Comparison of ENCODE assay signal across 8 cellular contexts in genomic region chr4:6909970-6910339, GRCh38. TPM values are rescaled to one million over a fixed set of nuclear protein-coding genes. Genes with fewer than 3 reads are reported as not detected.
DNase-seq lines count a peak whose midpoint lies in the region; ATAC-seq, FAIRE-seq and TF ChIP-seq lines count a peak whose summit lies in the region.

No MANE protein-coding gene starts in this region.

- TF ChIP-seq POLR2A in K562 (conservative IDR thresholded peaks at IDR 0.05) (no peak), stomach (IDR thresholded peaks at IDR 0.05) (no peak)

- H4K20me1 ChIP-seq in GM23338 (replicated peaks; ENCODE audit: insufficient read depth) (peaks cover 9% of the 10 kb centered on the region), MM.1S (ENCODE audit: insufficient read depth, low read length) (no peaks in the 10 kb centered on the region), K562 (replicated peaks; ENCODE audit: control insufficient read depth, insufficient read depth, low read length) (no peaks in the 10 kb centered on the region)

- H3K9me3 Mint-ChIP-seq in GM23338 = no peaks in the 10 kb centered on the region

- H3K27ac ChIP-seq in GM23338 (ENCODE audit: low read depth) (no peak overlapping the region), MM.1S (ENCODE audit: low read length) (no peak overlapping the region), K562 (ENCODE audit: extremely low read depth, low read depth, low read length) (peak overlapping the region; percentile 98), liver (ENCODE audit: low read depth in 1 of 2, low read length in 2 of 2) (peak overlapping the region; percentile 95 to 97), stomach (peak overlapping the region; percentile 96 to 100 (median 99))

- H3F3A ChIP-seq in GM23338 (replicated peaks; ENCODE audit: low read depth) (peaks cover 8% of the 10 kb centered on the region; the same call in 1 of the 2 replicates), MM.1S (ENCODE audit: insufficient read depth, low read length) (no peaks in the 10 kb centered on the region)

- H3K4me3 ChIP-seq in GM23338 (peak overlapping the region; percentile 89), MM.1S (ENCODE audit: low read length) (peak overlapping the region; percentile 67), K562 (peak overlapping the region; percentile 94), liver (ENCODE audit: low read depth in 1 of 3, low read length in 3 of 3) (peak overlapping the region; percentile 77 to 88 (median 85)), stomach (peak overlapping the region; percentile 79 to 95 (median 82))

- H3K27me3 ChIP-seq in GM23338 (ENCODE audit: insufficient read depth) (peaks cover 12% of the 10 kb centered on the region), MM.1S (replicated peaks; ENCODE audit: insufficient read depth, low read length) (no peaks in the 10 kb centered on the region), K562 (ENCODE audit: control insufficient read depth in 2 of 2, insufficient read depth in 2 of 2, low read length in 2 of 2) (no peaks in the 10 kb centered on the region), liver (ENCODE audit: control insufficient read depth in 4 of 4, insufficient read depth in 4 of 4, low read length in 3 of 4) (no peaks in the 10 kb centered on the region), stomach (peaks cover 0 to 14% (median 0%) of the 10 kb centered on the region in 3 donors)

- TF ChIP-seq CTCF in GM23338 (conservative IDR thresholded peaks at IDR 0.05; ENCODE audit: low read depth in 2 of 2) (no peak), MM.1S (IDR thresholded peaks at IDR 0.05; ENCODE audit: low read length) (no peak), K562 (IDR thresholded peaks at IDR 0.05 in 2 of 3, conservative IDR thresholded peaks at IDR 0.05 in 1 of 3; ENCODE audit: insufficient read depth in 2 of 3, low read depth in 1 of 3, low read length in 3 of 3) (no peak), liver (IDR thresholded peaks at IDR 0.05; ENCODE audit: low read depth, low read length, missing input control) (no peak), stomach (IDR thresholded peaks at IDR 0.05) (no peak)

- no peaks in the 10 kb centered on the region for H3K9me2 ChIP-seq in GM23338 (ENCODE audit: insufficient read depth)
- no peaks in the 10 kb centered on the region for H3K9me2 ChIP-seq in MM.1S (replicated peaks; ENCODE audit: insufficient read depth, low read length)

- H3K9me1 ChIP-seq in K562 (ENCODE audit: control insufficient read depth, insufficient read depth, low read length) = no peaks in the 10 kb centered on the region

- in situ Hi-C loops in K562 (cut with MboI) = no loop called here

- ATAC-seq in GM18498 (IDR thresholded peaks at IDR 0.05; ENCODE audit: unreplicated experiment) (peak; percentile 33), GM23338 (peak; percentile 2; the same call in 2 of the 3 replicates), K562 (peak; percentile 4)

- TF ChIP-seq EP300 in K562 (IDR thresholded peaks at IDR 0.05; ENCODE audit: low read length) (no peak), stomach (IDR thresholded peaks at IDR 0.05) (no peak)

- TF ChIP-seq RAD21 in K562 (CRISPR knock-in tag; conservative IDR thresholded peaks at IDR 0.05 in 1 of 2, IDR thresholded peaks at IDR 0.05 in 1 of 2) (no peak), liver (IDR thresholded peaks at IDR 0.05) (no peak)

- peaks cover 11% of the 10 kb centered on the region for H3K4me1 ChIP-seq in GM23338 (ENCODE audit: insufficient read depth)
- H3K4me1 ChIP-seq in MM.1S (ENCODE audit: low read length) = peaks cover 11% of the 10 kb centered on the region; the same call in 1 of the 2 replicates
- peaks cover 51 to 64% of the 10 kb centered on the region in 2 experiments for H3K4me1 ChIP-seq in K562 (replicated peaks in 1 of 2; ENCODE audit: control insufficient read depth in 2 of 2, insufficient read depth in 2 of 2, low read length in 2 of 2)
- H3K4me1 ChIP-seq in liver (ENCODE audit: control insufficient read depth in 4 of 4, insufficient read depth in 4 of 4, low read length in 3 of 4) = peaks cover 7 to 60% (median 43%) of the 10 kb centered on the region in 4 donors
- peaks cover 38 to 64% (median 56%) of the 10 kb centered on the region in 4 donors for H3K4me1 ChIP-seq in stomach

- H3K4me2 ChIP-seq in GM23338 (peak overlapping the region; percentile 98), MM.1S (ENCODE audit: low read depth, low read length) (peak overlapping the region; percentile 84), K562 (ENCODE audit: insufficient read depth, low read length) (peak overlapping the region; percentile 88)

- intact Hi-C loops in K562 (cut with micrococcal nuclease) (loop anchor here (1.0 to 2.0 kb wide), 2 partner anchors 77 to 158 kb away; partner anchors contain the start of gene GRPEL1), stomach (cut with DNase I; ENCODE audit: low total_unique reads) (no loop called here)

- H3K27ac Mint-ChIP-seq in GM23338 = no peak overlapping the region

- H3K4me1 Mint-ChIP-seq in GM23338 = peaks cover 29% of the 10 kb centered on the region

- CTCF ChIA-PET in K562 (lab: Yijun Ruan, JAX; ENCODE audit: low intra/inter-chr PET ratio) = interaction anchor here (0.6 to 1.4 kb wide), 4 partner anchors 16 to 161 kb away, joined by 3 to 6 read pairs (median 4); partner anchors contain the start of gene TADA2B

- under 1% methylated on average over 41 of the region's 58 CpGs for WGBS in K562 (ENCODE audit: insufficient coverage, low coverage, missing lambda C conversion rate)
- WGBS in liver = under 1% methylated on average over 58 of the region's 58 CpGs
- 0 to 1% (median 0%) methylated on average over 11 to 58 of the region's 58 CpGs for WGBS in stomach, 5 donors

- H3K9ac ChIP-seq in MM.1S (ENCODE audit: low read length) = peak overlapping the region; percentile 37; the same call in 1 of the 2 replicates
- H3K9ac ChIP-seq in K562 (ENCODE audit: insufficient read depth in 1 of 2, low read depth in 2 of 2, low read length in 2 of 2) = peak overlapping the region; percentile 93 to 98
- peak overlapping the region; percentile 71 to 75 for H3K9ac ChIP-seq in liver (ENCODE audit: low read depth in 1 of 2, low read length in 2 of 2)

- no peak overlapping the region; the same call in 1 of the 2 replicates for H2AFZ ChIP-seq in GM23338
- H2AFZ ChIP-seq in MM.1S (ENCODE audit: low read length) = 0 out of 2 replicates have a peak overlapping the region, but pooled peaks have one; percentile 20
- H2AFZ ChIP-seq in K562 (ENCODE audit: low read depth, low read length) = peak overlapping the region; percentile 22; the same call in 1 of the 2 replicates

- H3K36me3 ChIP-seq in GM23338 (ENCODE audit: insufficient read depth) (no peaks in the 10 kb centered on the region), MM.1S (replicated peaks; ENCODE audit: insufficient read depth, low read length) (no peaks in the 10 kb centered on the region), K562 (ENCODE audit: control insufficient read depth, insufficient read depth, low read length) (peaks cover 17% of the 10 kb centered on the region; the same call in 2 of the 3 replicates), liver (ENCODE audit: control insufficient read depth in 4 of 4, insufficient read depth in 3 of 4, low read depth in 1 of 4, low read length in 3 of 4) (no peaks in the 10 kb centered on the region), stomach (no peaks in the 10 kb centered on the region)

- BruUV-seq in K562 (replicated peaks; lab: Mats Ljungman, UMichigan) = no TSS peak

- H3K79me2 ChIP-seq in GM23338 (replicated peaks; ENCODE audit: insufficient read depth) = peaks cover 34% of the 10 kb centered on the region
- H3K79me2 ChIP-seq in MM.1S (ENCODE audit: low read length) = peaks cover 18% of the 10 kb centered on the region
- H3K79me2 ChIP-seq in K562 (ENCODE audit: control insufficient read depth, insufficient read depth, low read length) = peaks cover 57% of the 10 kb centered on the region

- POLR2A ChIA-PET in K562 (lab: Yijun Ruan, JAX) = interaction anchor here (0.6 to 3.9 kb wide), 13 partner anchors 10 to 195 kb away, joined by 3 to 20 read pairs (median 8); no protein-coding TSS in a partner anchor

- FAIRE-seq in K562 (lab: Jason Lieb, UNC) = no peak

- DNase-seq in GM23338 (ENCODE audit: low spot score) (peak; percentile 47), MM.1S (peak; percentile 26), K562 (ENCODE audit: extremely low read depth in 1 of 4, low spot score in 3 of 4) (peak in 2 of 4 experiments; percentile 54 to 81), stomach (no peak), NCI-H82 (lab: John Stamatoyannopoulos, UW) (no peak), NAMALWA (ENCODE audit: low spot score) (no peak)

- H3K4me3 Mint-ChIP-seq in GM23338 = peak overlapping the region; percentile 94

- no peaks in the 10 kb centered on the region for H3K9me3 ChIP-seq in MM.1S (replicated peaks; ENCODE audit: insufficient read depth, low read length)
- H3K9me3 ChIP-seq in K562 (replicated peaks; ENCODE audit: control insufficient read depth, insufficient read depth, low read depth, low read length) = no peaks in the 10 kb centered on the region
- no peaks in the 10 kb centered on the region for H3K9me3 ChIP-seq in liver (ENCODE audit: control insufficient read depth in 4 of 4, low read length in 3 of 4)
- H3K9me3 ChIP-seq in stomach = no peaks in the 10 kb centered on the region

- peaks cover 33% of the 10 kb centered on the region for H3K27me3 Mint-ChIP-seq in GM23338 (ENCODE audit: insufficient read depth, low read depth, poor library complexity)

- H3K36me3 Mint-ChIP-seq in GM23338 (ENCODE audit: low read depth) = no peaks in the 10 kb centered on the region

RNA-seq across cellular contexts. Expression of gene TBC1D14, which starts 0.3 kb away (rescaled TPM):
- total RNA-seq in GM23338 (2014; rRNA removed; shearing (Covaris generic)) = 59.7 and 66.3 TPM in 2 replicates
- polyA plus RNA-seq in GM23338 (2016; fragmentation: Nextera tagmentation; extraction: Ambion mirVana) (15.8 and 18.2 TPM in 2 replicates), K562 (2011; rRNA removed) (31.4 and 41.2 TPM in 2 replicates), K562 (2014; fragmentation: Illumina TruSeq; extraction: Trizol) (46.2 and 47.7 TPM in 2 replicates), K562 (2014; fragmentation: Nextera tagmentation; extraction: Ambion mirVana) (1 to 10 TPM; 2.1 to 2.7 TPM), K562 (2014; rRNA removed) (43.3 and 50.8 TPM in 2 replicates), liver (10 to 100 TPM; 10.0 to 23.2 TPM), stomach (10 to 100 TPM; 19.5 to 42.5 (median 40.0) TPM)
- 61.0 and 70.3 TPM in 2 replicates for total RNA-seq in K562 (2011; cell fraction: chromatin; rRNA removed; ENCODE audit: low replicate concordance)
- 50.4 and 54.0 TPM in 2 replicates for total RNA-seq in K562 (2011; cell fraction: nucleolus; rRNA removed)
- total RNA-seq in K562 (2011; cell fraction: nucleoplasm; rRNA removed) = 45.9 and 49.3 TPM in 2 replicates
- total RNA-seq in K562 (2014; rRNA removed) (50.2 and 54.4 TPM in 2 replicates), K562 (2014; rRNA removed; fragmentation: Illumina TruSeq; extraction: Trizol) (44.8 and 45.5 TPM in 2 replicates), K562 (2015; rRNA removed; fragmentation: Illumina TruSeq; extraction: Trizol) (55.8 and 57.7 TPM in 2 replicates), K562 (2021) (55.4 and 59.6 TPM in 2 replicates), liver (10 to 100 TPM; 22.2 to 45.2 TPM), stomach (10 to 100 TPM; 33.5 to 72.4 (median 40.8) TPM)
- polyA plus RNA-seq in K562 (2011; cell fraction: cytosol; rRNA removed) = 37.0 and 43.7 TPM in 2 replicates
- 37.0 and 46.2 TPM in 2 replicates for polyA plus RNA-seq in K562 (2011; cell fraction: nucleus; rRNA removed)
- 45.4 TPM in 2 replicates for polyA plus RNA-seq in K562 (2012)
- 51.1 and 64.3 TPM in 2 replicates for polyA minus RNA-seq in K562 (2011; rRNA and poly(A)+ RNA removed)
- polyA minus RNA-seq in K562 (2011; cell fraction: cytosol; rRNA and poly(A)+ RNA removed) = 29.6 and 35.1 TPM in 2 replicates
- polyA minus RNA-seq in K562 (2011; cell fraction: nucleus; rRNA and poly(A)+ RNA removed) = 26.1 and 34.0 TPM in 2 replicates

Comparison
In these comparisons a context has a peak if more than half of its experiments do, and no peak if none do; other contexts are left out.
1. DNase-seq: peak in GM23338 (single experiment) and MM.1S (single experiment); none in stomach (single experiment), NCI-H82 (single experiment) and NAMALWA (single experiment).
2. H3K27ac ChIP-seq: peak in K562 (single experiment), liver (2 of 2) and stomach (5 of 5); none in GM23338 (single experiment) and MM.1S (single experiment).
3. H3K9ac ChIP-seq: peak in every context shown above with its lines; median percentile 96 in K562; 73 in liver; 37 in MM.1S.
4. Peak in every context shown above with its lines, with median percentiles within 50 percentile points of each other: ATAC-seq, H3K4me2 ChIP-seq and H3K4me3 ChIP-seq.